Comparison of ENCODE assay signal across 8 cellular contexts in the genomic region with DNA sequence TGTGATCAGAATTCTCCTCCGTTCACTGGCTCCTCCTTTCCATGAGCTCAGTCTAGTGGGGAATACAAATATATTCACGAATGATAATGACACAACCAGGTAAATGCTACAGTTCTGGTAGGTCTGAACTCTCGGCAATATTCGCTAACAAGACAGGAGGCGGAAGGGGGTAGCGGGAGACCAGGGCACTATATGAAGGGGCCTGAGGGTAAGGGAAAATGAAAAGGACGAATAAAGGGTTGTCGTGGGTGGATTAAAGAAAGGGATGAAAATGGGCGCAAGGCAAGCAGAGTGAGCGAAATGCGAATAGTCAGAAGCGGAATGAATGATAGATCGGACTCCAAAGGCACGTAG. TPM values are rescaled to one million over a fixed set of nuclear protein-coding genes. Genes with fewer than 3 reads are reported as not detected.
DNase-seq lines count a peak whose midpoint lies in the region; ATAC-seq and TF ChIP-seq lines count a peak whose summit lies in the region.

No MANE protein-coding gene starts in this region.

- ATAC-seq in SK-N-SH treated with all-trans-retinoic acid at 6 μM for 48 hours (peak; percentile 42), foreskin keratinocyte (peak; percentile 26)

- H3K4me3 Mint-ChIP-seq in progenitor cell of endocrine pancreas (ENCODE audit: low read depth): peak overlapping the region; percentile 87

- peaks cover 5% of the 10 kb centered on the region for H3K9me3 Mint-ChIP-seq in progenitor cell of endocrine pancreas (ENCODE audit: low read depth)

- H3K9me3 ChIP-seq in HEK293 (ENCODE audit: control insufficient read depth, insufficient read depth, low read depth, low read length): no peaks in the 10 kb centered on the region

- no peaks in the 10 kb centered on the region; a peak in 1 of 3 replicates for H3K36me3 ChIP-seq in HEK293 (ENCODE audit: control insufficient read depth in 2 of 2, insufficient read depth in 1 of 2, low read length in 2 of 2)

- H3K27me3 Mint-ChIP-seq in progenitor cell of endocrine pancreas: no peaks in the 10 kb centered on the region

- H3K4me1 Mint-ChIP-seq in progenitor cell of endocrine pancreas (ENCODE audit: low read depth): peaks cover 6% of the 10 kb centered on the region

- H3K27ac ChIP-seq in HEK293 (ENCODE audit: extremely low read depth, low read depth, low read length) (peak overlapping the region; percentile 92), foreskin keratinocyte (peak overlapping the region; percentile 44)

- DNase-seq in foreskin keratinocyte (peak in 1 of 2 donors; percentile 8), progenitor cell of endocrine pancreas (ENCODE audit: low spot score, unreplicated experiment) (no peak), A172 (ENCODE audit: low spot score) (no peak), DMS153 (lab: John Stamatoyannopoulos, UW) (no peak)
- no peak for DNase-seq in stimulated activated CD4-positive, alpha-beta T cell treated with anti-CD3 and anti-CD28 coated beads, Interleukin-4, amount 100 ng/mL, for 1 hour

- H3K27ac Mint-ChIP-seq in progenitor cell of endocrine pancreas: peak overlapping the region; percentile 77

- POLR2A ChIA-PET in HEK293 (lab: Yijun Ruan, JAX): interaction anchor here (1.4 kb wide), 1 partner anchor 55 kb away, joined by 3 read pairs; no protein-coding TSS in a partner anchor

- CTCF ChIA-PET in HEK293 (lab: Yijun Ruan, JAX): interaction anchor here (1.0 to 1.5 kb wide), 3 partner anchors 13 to 271 kb away, joined by 3 to 4 read pairs (median 3); no protein-coding TSS in a partner anchor

- H3K4me3 ChIP-seq in GM12875 (ENCODE audit: low read depth, low read length): peak overlapping the region; percentile 86
- peak overlapping the region; percentile 76 for H3K4me3 ChIP-seq in HEK293 (ENCODE audit: low read depth, low read length)

- H3K36me3 Mint-ChIP-seq in progenitor cell of endocrine pancreas (ENCODE audit: insufficient read depth): peaks cover 3% of the 10 kb centered on the region

- no peaks in the 10 kb centered on the region for H3K4me1 ChIP-seq in HEK293 (ENCODE audit: control insufficient read depth, insufficient read depth, low read length)
- H3K4me1 ChIP-seq in foreskin keratinocyte: no peaks in the 10 kb centered on the region

- H3K27me3 ChIP-seq in foreskin keratinocyte: no peaks in the 10 kb centered on the region

- no peak for TF ChIP-seq CTCF in GM12875 (IDR thresholded peaks at IDR 0.05; ENCODE audit: borderline replicate concordance, insufficient read depth, low read depth, low read length)
- TF ChIP-seq CTCF in HEK293 (tag by site-specific recombination; IDR thresholded peaks at IDR 0.05): no peak
- TF ChIP-seq CTCF in foreskin keratinocyte (conservative IDR thresholded peaks at IDR 0.05): no peak
- TF ChIP-seq CTCF in progenitor cell of endocrine pancreas (IDR thresholded peaks at IDR 0.05; ENCODE audit: unreplicated experiment): no peak

TF ChIP-seq in HEK293, 187 proteins besides CTCF, POLR2A, EP300 and RAD21:
- TF ChIP-seq ZNF335 (tag by site-specific recombination; conservative IDR thresholded peaks at IDR 0.05) (peak; percentile 81), ZNF366 (tag by site-specific recombination; conservative IDR thresholded peaks at IDR 0.05) (peak; percentile 23; the same call in 1 of the 2 replicates), ZBTB17 (tag by site-specific recombination; IDR thresholded peaks at IDR 0.05) (peak; percentile 46), KLF16 (tag by site-specific recombination; IDR thresholded peaks at IDR 0.05) (no peak)
TF ChIP-seq in HEK293: peak in this region for 3.

TF ChIP-seq in SK-N-SH treated with all-trans-retinoic acid at 6 μM for 48 hours, 23 proteins besides CTCF, POLR2A, EP300 and RAD21:
- no peak for TF ChIP-seq OSR1 (CRISPR knock-in tag; IDR thresholded peaks at IDR 0.05)
- TF ChIP-seq ZNF8 (CRISPR knock-in tag; IDR thresholded peaks at IDR 0.05): no peak
- TF ChIP-seq ISL1 (CRISPR knock-in tag; IDR thresholded peaks at IDR 0.05): no peak
- no peak for TF ChIP-seq ZFP30 (CRISPR knock-in tag; IDR thresholded peaks at IDR 0.05)
- TF ChIP-seq TCF4 (CRISPR knock-in tag; IDR thresholded peaks at IDR 0.05; ENCODE audit: borderline replicate concordance): no peak
TF ChIP-seq in SK-N-SH treated with all-trans-retinoic acid at 6 μM for 48 hours: peak in this region for 0.

RNA-seq across cellular contexts. Expression of gene NKAP, which starts 0.7 kb away (rescaled TPM):
- total RNA-seq in foreskin keratinocyte (5.2 and 5.3 TPM in 2 replicates), progenitor cell of endocrine pancreas (8.3 and 9.1 TPM in 2 replicates)
- 8.0 and 8.9 TPM in 2 replicates for polyA plus RNA-seq in foreskin keratinocyte
- total RNA-seq in A172 (2014; rRNA removed; shearing (Covaris generic)): 2.5 and 2.8 TPM in 2 replicates

RNA-seq across cellular contexts. Expression of gene AKAP14, which starts 47.1 kb away (rescaled TPM):
- total RNA-seq in foreskin keratinocyte (not detected in 2 replicates), progenitor cell of endocrine pancreas (not detected in 2 replicates)
- not detected in 2 replicates for polyA plus RNA-seq in foreskin keratinocyte
- not detected in 2 replicates for total RNA-seq in A172 (2014; rRNA removed; shearing (Covaris generic))
